15 cellular contexts compared by ENCODE assay signal in the genomic region with DNA sequence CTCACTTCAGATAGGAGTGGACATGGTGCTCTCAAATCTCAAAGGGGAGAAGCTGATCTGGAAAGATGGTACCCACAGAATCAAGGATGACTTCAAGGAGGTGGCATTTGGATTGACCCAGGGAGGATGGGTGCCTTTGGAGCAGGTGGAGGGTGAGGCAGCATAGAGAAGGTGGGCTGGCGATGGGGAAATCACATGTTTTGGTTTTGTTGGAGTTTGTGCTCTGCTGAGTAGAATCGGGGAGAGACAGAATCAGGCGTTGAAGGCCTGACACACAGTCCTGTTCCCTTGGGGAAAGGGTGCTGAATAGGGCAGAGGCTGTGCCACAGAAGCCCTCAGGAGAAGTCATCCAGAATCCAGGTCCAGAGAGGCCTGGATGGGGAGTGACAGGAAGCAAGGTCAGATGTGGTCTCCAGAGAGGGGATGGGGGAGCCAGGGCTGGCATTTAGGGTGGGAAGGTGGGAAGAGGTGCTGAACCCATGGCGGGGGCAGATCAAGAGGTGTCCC.
DNase-seq lines count a peak whose midpoint lies in the region; ATAC-seq and TF ChIP-seq lines count a peak whose summit lies in the region.
"Had no signal": no experiment of that assay in that cellular context is flagged by ENCODE, and none has a peak within 500 bp of the region (broad histone marks: within the 10 kb centered on the region; RNA-seq: fewer than 3 reads in every experiment).

No MANE protein-coding gene starts in this region.

- ATAC-seq in heart left ventricle, result no peak
- no peak for ATAC-seq in lower lobe of right lung

- TF ChIP-seq CTCF in right atrium auricular region (IDR thresholded peaks at IDR 0.05) (no peak), heart left ventricle (IDR thresholded peaks at IDR 0.05) (no peak), esophagus muscularis mucosa (IDR thresholded peaks at IDR 0.05) (no peak), vagina (IDR thresholded peaks at IDR 0.05) (no peak), lower lobe of right lung (IDR thresholded peaks at IDR 0.05) (no peak), stomach (IDR thresholded peaks at IDR 0.05) (no peak)

- DNase-seq in right atrium auricular region (ENCODE audit: low spot score) (peak; percentile 50), heart left ventricle (no peak), esophagus muscularis mucosa (ENCODE audit: extremely low spot score) (peak; percentile 86), myocyte (ENCODE audit: low read depth) (peak; percentile 0), vagina (ENCODE audit: extremely low spot score in 2 of 2) (peak; percentile 54 to 93), lower lobe of right lung (no peak), stomach (no peak)
- no peak for DNase-seq in activated CD4-positive, alpha-beta T cell treated with anti-CD3 and anti-CD28 coated beads, Interleukin-2, amount 50 U/mL, for 4 hours
- DNase-seq: BE2C; C1 segment of cervical spinal cord; Caco-2; CD4-positive, CD25-positive, alpha-beta regulatory T cell; IMR-90 had no signal

- no peak for TF ChIP-seq POLR2A in heart left ventricle (IDR thresholded peaks at IDR 0.05)
- TF ChIP-seq POLR2A in esophagus muscularis mucosa (IDR thresholded peaks at IDR 0.05; ENCODE audit: low read depth), result no peak
- TF ChIP-seq POLR2A in vagina (IDR thresholded peaks at IDR 0.05), result no peak
- no peak for TF ChIP-seq POLR2A in stomach (IDR thresholded peaks at IDR 0.05)

- no peaks in the 10 kb centered on the region for H3K4me1 ChIP-seq in right atrium auricular region
- no peaks in the 10 kb centered on the region for H3K4me1 ChIP-seq in heart left ventricle
- H3K4me1 ChIP-seq in esophagus muscularis mucosa, result no peaks in the 10 kb centered on the region
- H3K4me1 ChIP-seq in vagina, result no peaks in the 10 kb centered on the region
- no peaks in the 10 kb centered on the region for H3K4me1 ChIP-seq in lower lobe of right lung
- H3K4me1 ChIP-seq in stomach, result no peaks in the 10 kb centered on the region
- H3K4me1 ChIP-seq: BE2C, Caco-2, HAP-1 had no signal

- intact Hi-C loops in heart left ventricle (cut with DNase I) (no loop called here), esophagus muscularis mucosa (cut with DNase I) (no loop called here), vagina (cut with DNase I) (no loop called here), lower lobe of right lung (cut with DNase I) (no loop called here), stomach (cut with DNase I; ENCODE audit: low total_unique reads) (no loop called here)

- H3K27ac ChIP-seq in right atrium auricular region (no peak overlapping the region), heart left ventricle (no peak overlapping the region), esophagus muscularis mucosa (replicated peaks in 1 of 4) (no peak overlapping the region), vagina (no peak overlapping the region), lower lobe of right lung (no peak overlapping the region), stomach (no peak overlapping the region)
- H3K27ac ChIP-seq: HL-60 had no signal

- TF ChIP-seq EP300 in esophagus muscularis mucosa (IDR thresholded peaks at IDR 0.05), result no peak
- TF ChIP-seq EP300 in stomach (IDR thresholded peaks at IDR 0.05), result no peak

- H3K9me3 ChIP-seq in right atrium auricular region (no peaks in the 10 kb centered on the region), heart left ventricle (no peaks in the 10 kb centered on the region), esophagus muscularis mucosa (no peaks in the 10 kb centered on the region), vagina (no peaks in the 10 kb centered on the region), lower lobe of right lung (no peaks in the 10 kb centered on the region), stomach (peaks cover 0 to 8% (median 4%) of the 10 kb centered on the region in 4 donors)
- H3K9me3 ChIP-seq: BE2C, Caco-2, HAP-1 had no signal

- whole genome bisulfite sequencing in heart left ventricle, 4 donors, result 82 to 87% (median 86%) methylated on average over 4 of the region's 4 CpGs
- WGBS in esophagus muscularis mucosa, result 88% methylated on average over 4 of the region's 4 CpGs
- 79 to 93% (median 90%) methylated on average over 4 of the region's 4 CpGs for WGBS in stomach, 5 donors

- H3K27me3 ChIP-seq in right atrium auricular region, result no peaks in the 10 kb centered on the region
- H3K27me3 ChIP-seq in heart left ventricle, result no peaks in the 10 kb centered on the region
- no peaks in the 10 kb centered on the region for H3K27me3 ChIP-seq in esophagus muscularis mucosa
- no peaks in the 10 kb centered on the region for H3K27me3 ChIP-seq in vagina
- no peaks in the 10 kb centered on the region for H3K27me3 ChIP-seq in lower lobe of right lung (ENCODE audit: low read depth)
- no peaks in the 10 kb centered on the region for H3K27me3 ChIP-seq in stomach
- H3K27me3 ChIP-seq: BE2C had no signal

- H3K4me3 ChIP-seq in right atrium auricular region (no peak overlapping the region), heart left ventricle (no peak overlapping the region), esophagus muscularis mucosa (no peak overlapping the region), vagina (no peak overlapping the region), lower lobe of right lung (no peak overlapping the region), stomach (no peak overlapping the region)
- H3K4me3 ChIP-seq: HAP-1 had no signal

- H3K36me3 ChIP-seq in right atrium auricular region (no peaks in the 10 kb centered on the region), heart left ventricle (no peaks in the 10 kb centered on the region), esophagus muscularis mucosa (no peaks in the 10 kb centered on the region), vagina (no peaks in the 10 kb centered on the region), lower lobe of right lung (no peaks in the 10 kb centered on the region), stomach (no peaks in the 10 kb centered on the region)
- H3K36me3 ChIP-seq: BE2C, HAP-1 had no signal

Comparison
In these comparisons a context has a peak if more than half of its experiments do, and no peak if none do; other contexts are left out.
1. DNase-seq: peak in right atrium auricular region (single experiment), esophagus muscularis mucosa (single experiment), myocyte (single experiment) and vagina (2 of 2); none in heart left ventricle (0 of 5), activated CD4-positive, alpha-beta T cell treated with anti-CD3 and anti-CD28 coated beads, Interleukin-2, amount 50 U/mL, for 4 hours (0 of 2), lower lobe of right lung (single experiment) and stomach (single experiment).